8 cellular contexts compared by ENCODE assay signal in genomic region chr1:89085781-89086180, GRCh38. TPM values are rescaled to one million over a fixed set of nuclear protein-coding genes. Genes with fewer than 3 reads are reported as not detected.
A peak's percentile ranks its signal among the peaks of the same experiment; 100 is the strongest.
DNase-seq lines count a peak whose midpoint lies in the region; ATAC-seq, FAIRE-seq and TF ChIP-seq lines count a peak whose summit lies in the region.

No MANE protein-coding gene starts in this region.

- H3K27ac ChIP-seq in GM12878 (ENCODE audit: control insufficient read depth, insufficient read depth) (no peak overlapping the region), mesendoderm (ENCODE audit: low read depth, low read length) (no peak overlapping the region)

- DNase-seq in BJ (ENCODE audit: low read depth) (no peak), NOMO-1 treated with DMSO at 0.1 percent for 48 hours (lab: John Stamatoyannopoulos, UW; ENCODE audit: unreplicated experiment) (peak; percentile 58), GM12878 (ENCODE audit: low read depth, low spot score) (no peak), mesendoderm (peak; percentile 58), NCI-H1105 (lab: John Stamatoyannopoulos, UW) (no peak), AG08395 (ENCODE audit: low spot score) (no peak)

- H3K79me1 ChIP-seq in mesendoderm (ENCODE audit: low read length) = no peaks in the 10 kb centered on the region

- TF ChIP-seq POLR2A in GM12878 (IDR thresholded peaks at IDR 0.05; ENCODE audit: low read depth, low read length) = no peak

- H2BK5ac ChIP-seq in mesendoderm (ENCODE audit: low read length) = no peak overlapping the region

- H3K56ac ChIP-seq in mesendoderm (ENCODE audit: low read length) = no peak overlapping the region

- CTCF ChIA-PET in BJ (lab: Yijun Ruan, JAX) (interaction anchor here (0.7 to 1.8 kb wide), 9 partner anchors 15 to 370 kb away, joined by 3 to 13 read pairs (median 4); no protein-coding TSS in a partner anchor), GM12878 (lab: Yijun Ruan, JAX) (interaction anchor here (0.6 to 3.7 kb wide), 32 partner anchors 10 to 399 kb away, joined by 3 to 34 read pairs (median 4); partner anchors contain the start of genes GBP1, GBP4, GBP5 and GBP6)

- no TSS peak for BruUV-seq in GM12878 (replicated peaks; lab: Mats Ljungman, UMichigan)

- H2AFZ ChIP-seq in GM12878 (ENCODE audit: control insufficient read depth, low read depth, low read length) = no peak overlapping the region

- FAIRE-seq in GM12878 (lab: Jason Lieb, UNC) = no peak

- no peak overlapping the region for H3K4ac ChIP-seq in mesendoderm (ENCODE audit: low read depth, low read length)

- TF ChIP-seq CTCF in BJ (IDR thresholded peaks at IDR 0.05; ENCODE audit: insufficient read depth, low read depth, low read length) (peak; percentile 63), GM12878 (IDR thresholded peaks at IDR 0.05 in 2 of 3, conservative IDR thresholded peaks at IDR 0.05 in 1 of 3; ENCODE audit: control insufficient read depth in 2 of 3, extremely low read depth in 1 of 3, insufficient read depth in 1 of 3, low read depth in 3 of 3, low read length in 3 of 3) (peak; percentile 56 to 72 (median 61); a peak in 5 of 6 replicates)

- no peak overlapping the region for H3K4me2 ChIP-seq in GM12878 (ENCODE audit: control insufficient read depth, insufficient read depth)
- no peak overlapping the region for H3K4me2 ChIP-seq in mesendoderm (ENCODE audit: low read length)

- no peaks in the 10 kb centered on the region for H4K20me1 ChIP-seq in GM12878 (ENCODE audit: control insufficient read depth, insufficient read depth)

- H4K5ac ChIP-seq in mesendoderm (ENCODE audit: low read length) = no peak overlapping the region

- TF ChIP-seq RAD21 in GM12878 (IDR thresholded peaks at IDR 0.05; ENCODE audit: insufficient read depth, low read depth, low read length) = peak; percentile 79

- ATAC-seq in GM19351 (IDR thresholded peaks at IDR 0.05; ENCODE audit: unreplicated experiment) (peak; percentile 66), GM12878 (peak; percentile 71), HG03520 (IDR thresholded peaks at IDR 0.05; ENCODE audit: unreplicated experiment) (no peak)

- H3K79me2 ChIP-seq in GM12878 (ENCODE audit: control insufficient read depth, insufficient read depth, low read length) (no peaks in the 10 kb centered on the region), mesendoderm (ENCODE audit: control insufficient read depth, insufficient read depth, low read length) (no peaks in the 10 kb centered on the region)

- H3K18ac ChIP-seq in mesendoderm (ENCODE audit: low read length) = no peak overlapping the region

- intact Hi-C loops in GM12878 (cut with micrococcal nuclease; ENCODE audit: unreplicated experiment) = loop anchor here (1.0 to 2.0 kb wide), 4 partner anchors 87 to 369 kb away; no protein-coding TSS in a partner anchor

- H3K27me3 ChIP-seq in BJ (ENCODE audit: control insufficient read depth, insufficient read depth, low read length) (no peaks in the 10 kb centered on the region), GM12878 (replicated peaks in 1 of 2; ENCODE audit: control insufficient read depth in 2 of 2, insufficient read depth in 2 of 2, low read length in 1 of 2) (no peaks in the 10 kb centered on the region; a peak in 1 of 4 replicates), mesendoderm (ENCODE audit: insufficient read depth, low read length, poor library complexity) (no peaks in the 10 kb centered on the region)

- no peaks in the 10 kb centered on the region for H3K9me3 ChIP-seq in GM12878 (replicated peaks; ENCODE audit: control insufficient read depth, insufficient read depth, low read length)

- in situ Hi-C loops in GM12878 (cut with MboI) = no loop called here

- POLR2A ChIA-PET in BJ (lab: Charles Lee) (no interaction called here), GM12878 (lab: Charles Lee) (no interaction called here)

- H3K4me3 ChIP-seq in BJ (ENCODE audit: low read depth, low read length) (no peak overlapping the region), GM12878 (no peak overlapping the region), mesendoderm (ENCODE audit: low read length) (no peak overlapping the region)

- H2BK120ac ChIP-seq in mesendoderm (ENCODE audit: low read depth, low read length) = no peak overlapping the region

- H4K8ac ChIP-seq in mesendoderm (ENCODE audit: low read depth, low read length) = no peak overlapping the region

- H3K9ac ChIP-seq in GM12878 (ENCODE audit: control insufficient read depth, insufficient read depth, low read length) = no peak overlapping the region
- H3K9ac ChIP-seq in mesendoderm (ENCODE audit: low read length) = no peak overlapping the region

- SMC1A ChIA-PET in GM12878 (lab: Charles Lee; ENCODE audit: uncharacterized antibody, unreplicated experiment) = interaction anchor here (0.6 to 2.0 kb wide), 22 partner anchors 10 to 370 kb away, joined by 3 to 24 read pairs (median 4); partner anchors contain the start of genes GBP1, GBP4 and GBP5

- H3K36me3 ChIP-seq in BJ (ENCODE audit: control insufficient read depth, insufficient read depth, low read length) (no peaks in the 10 kb centered on the region), GM12878 (ENCODE audit: control insufficient read depth in 2 of 2, insufficient read depth in 2 of 2, low read length in 1 of 2) (no peaks in the 10 kb centered on the region), mesendoderm (ENCODE audit: control insufficient read depth, insufficient read depth, low read length) (no peaks in the 10 kb centered on the region)

- no peak overlapping the region for H2BK15ac ChIP-seq in mesendoderm (replicated peaks; ENCODE audit: low read depth)

- H3K4me1 ChIP-seq in GM12878 (ENCODE audit: control insufficient read depth, insufficient read depth, low read length) (no peaks in the 10 kb centered on the region), mesendoderm (ENCODE audit: control insufficient read depth, low read depth, low read length) (no peaks in the 10 kb centered on the region)

- no peak overlapping the region for H2AK5ac ChIP-seq in mesendoderm (ENCODE audit: low read length)

- H3K23ac ChIP-seq in mesendoderm (ENCODE audit: low read length) = no peak overlapping the region

- no peak for TF ChIP-seq EP300 in GM12878 (IDR thresholded peaks at IDR 0.05; ENCODE audit: borderline replicate concordance in 1 of 2, control insufficient read depth in 1 of 2, low read depth in 2 of 2, low read length in 2 of 2)

- RAD21 ChIA-PET in GM12878 (lab: Charles Lee; ENCODE audit: unreplicated experiment) = interaction anchor here (0.6 to 2.7 kb wide), 20 partner anchors 34 to 368 kb away, joined by 3 to 31 read pairs (median 4); partner anchors contain the start of genes GBP4, GBP5 and GBP6

TF ChIP-seq in GM12878, 131 proteins besides CTCF, POLR2A, EP300 and RAD21:
- TF ChIP-seq ASH2L (IDR thresholded peaks at IDR 0.05; ENCODE audit: borderline replicate concordance, low read depth) (no peak), SMC3 (IDR thresholded peaks at IDR 0.05; ENCODE audit: borderline replicate concordance, low read length) (peak; percentile 87), YY1 (IDR thresholded peaks at IDR 0.05; ENCODE audit: low read depth, low read length) (0 out of 2 replicates have a peak, but pooled peaks have one; percentile 24)

RNA-seq across cellular contexts. Expression of gene GBP1, which starts 20.8 kb away (rescaled TPM):
- 55.3 and 60.1 TPM in 2 replicates for polyA plus RNA-seq in BJ (2011; rRNA removed)
- 38.5 and 51.8 TPM in 2 replicates for polyA minus RNA-seq in BJ (2011; rRNA and poly(A)+ RNA removed)
- 26.5 and 26.6 TPM in 2 replicates for total RNA-seq in GM12878 (2013; cell fraction: nucleolus; rRNA removed)
- total RNA-seq in GM12878 (2014; rRNA removed) = 5.1 and 5.3 TPM in 2 replicates
- total RNA-seq in GM12878 (2014; rRNA removed; fragmentation: Illumina TruSeq; extraction: Trizol) = 6.8 and 6.9 TPM in 2 replicates
- 3.9 and 4.8 TPM in 2 replicates for total RNA-seq in GM12878 (2021)
- polyA plus RNA-seq in GM12878 (2011; ENCODE audit: low read depth) = 9.7 TPM
- polyA plus RNA-seq in GM12878 (2011; rRNA removed) = 8.7 and 8.9 TPM in 2 replicates
- polyA plus RNA-seq in GM12878 (2011; cell fraction: cytosol; rRNA removed) = 4.2 and 4.7 TPM in 2 replicates
- 16.8 and 17.4 TPM in 2 replicates for polyA plus RNA-seq in GM12878 (2011; cell fraction: nucleus; rRNA removed)
- polyA plus RNA-seq in GM12878 (2012) = 14.2 and 14.8 TPM in 2 replicates
- polyA plus RNA-seq in GM12878 (2014; fragmentation: Illumina TruSeq; extraction: Trizol) = 7.2 and 8.4 TPM in 2 replicates
- 1 to 10 TPM; 3.6 to 6.2 TPM for polyA plus RNA-seq in GM12878 (2014; fragmentation: Nextera tagmentation; extraction: Ambion mirVana)
- polyA plus RNA-seq in GM12878 (2014; rRNA removed) = 3.4 and 4.2 TPM in 2 replicates
- polyA plus RNA-seq in GM12878 (2016; fragmentation: Nextera tagmentation; extraction: Ambion mirVana) = 1 to 10 TPM; 1.5 to 1.8 TPM
- polyA minus RNA-seq in GM12878 (2011; rRNA and poly(A)+ RNA removed) = 6.7 and 9.0 TPM in 2 replicates
- 1.6 and 4.3 TPM in 2 replicates for polyA minus RNA-seq in GM12878 (2011; cell fraction: cytosol; rRNA and poly(A)+ RNA removed)
- 14.4 and 18.2 TPM in 2 replicates for polyA minus RNA-seq in GM12878 (2011; cell fraction: nucleus; rRNA and poly(A)+ RNA removed)
- 0.13 TPM for polyA plus RNA-seq in mesendoderm (2013, experiment 1 of 2)
- 0.27 TPM for polyA plus RNA-seq in mesendoderm (2013, experiment 2 of 2)

RNA-seq across cellular contexts. Expression of gene GBP2, which starts 40.1 kb away (rescaled TPM):
- 7.5 and 7.8 TPM in 2 replicates for polyA plus RNA-seq in BJ (2011; rRNA removed)
- 3.4 and 4.6 TPM in 2 replicates for polyA minus RNA-seq in BJ (2011; rRNA and poly(A)+ RNA removed)
- 11.1 and 12.4 TPM in 2 replicates for total RNA-seq in GM12878 (2013; cell fraction: nucleolus; rRNA removed)
- 3.2 and 3.5 TPM in 2 replicates for total RNA-seq in GM12878 (2014; rRNA removed)
- 5.9 and 7.7 TPM in 2 replicates for total RNA-seq in GM12878 (2014; rRNA removed; fragmentation: Illumina TruSeq; extraction: Trizol)
- 3.1 TPM in 2 replicates for total RNA-seq in GM12878 (2021)
- polyA plus RNA-seq in GM12878 (2011; ENCODE audit: low read depth) = 11.0 TPM
- polyA plus RNA-seq in GM12878 (2011; rRNA removed) = 5.6 and 6.1 TPM in 2 replicates
- polyA plus RNA-seq in GM12878 (2011; cell fraction: cytosol; rRNA removed) = 3.7 and 4.0 TPM in 2 replicates
- polyA plus RNA-seq in GM12878 (2011; cell fraction: nucleus; rRNA removed) = 3.2 and 4.8 TPM in 2 replicates
- polyA plus RNA-seq in GM12878 (2012) = 11.9 and 12.4 TPM in 2 replicates
- polyA plus RNA-seq in GM12878 (2014; fragmentation: Illumina TruSeq; extraction: Trizol) = 5.2 and 7.7 TPM in 2 replicates
- polyA plus RNA-seq in GM12878 (2014; fragmentation: Nextera tagmentation; extraction: Ambion mirVana) = 1 to 10 TPM; 2.6 to 4.0 TPM
- polyA plus RNA-seq in GM12878 (2014; rRNA removed) = 3.2 TPM in 2 replicates
- polyA plus RNA-seq in GM12878 (2016; fragmentation: Nextera tagmentation; extraction: Ambion mirVana) = 1 to 10 TPM; 1.6 TPM
- polyA minus RNA-seq in GM12878 (2011; rRNA and poly(A)+ RNA removed) = 4.8 and 5.1 TPM in 2 replicates
- 1.6 and 2.0 TPM in 2 replicates for polyA minus RNA-seq in GM12878 (2011; cell fraction: cytosol; rRNA and poly(A)+ RNA removed)
- polyA minus RNA-seq in GM12878 (2011; cell fraction: nucleus; rRNA and poly(A)+ RNA removed) = 2.9 and 4.1 TPM in 2 replicates
- polyA plus RNA-seq in mesendoderm (2013, experiment 1 of 2) = 0.06 TPM
- 0.08 TPM for polyA plus RNA-seq in mesendoderm (2013, experiment 2 of 2)

Comparison
In these comparisons a context has a peak if more than half of its experiments do, and no peak if none do; other contexts are left out.
1. DNase-seq: peak in NOMO-1 treated with DMSO at 0.1 percent for 48 hours (single experiment) and mesendoderm (single experiment); none in BJ (single experiment), GM12878 (single experiment), NCI-H1105 (single experiment) and AG08395 (single experiment).